8 cellular contexts compared by ENCODE assay signal in genomic region chr10:35447693-35448407, GRCh38.
DNase-seq lines count a peak whose midpoint lies in the region; ATAC-seq lines count a peak whose summit lies in the region.

No MANE protein-coding gene starts in this region.

- H3K27ac Mint-ChIP-seq in activated CD8-positive, alpha-beta memory T cell treated with anti-CD3 and anti-CD28 coated beads, Interleukin-2, amount 10 ng/mL, durations not matched to agents 7 days and 5 days, result peak overlapping the region; percentile 20

- peaks cover 15% of the 10 kb centered on the region for H3K9me3 Mint-ChIP-seq in activated CD8-positive, alpha-beta memory T cell treated with anti-CD3 and anti-CD28 coated beads, Interleukin-2, amount 10 ng/mL, durations not matched to agents 7 days and 5 days (ENCODE audit: low read depth)

- H3K9me3 ChIP-seq in SJSA1 (replicated peaks), result peaks cover 11% of the 10 kb centered on the region
- peaks cover 0 to 13% of the 10 kb centered on the region in 2 donors for H3K9me3 ChIP-seq in muscle layer of duodenum (ENCODE audit: control insufficient read depth in 1 of 2, low read length in 2 of 2)

- peaks cover 46% of the 10 kb centered on the region for H3K4me1 Mint-ChIP-seq in activated CD8-positive, alpha-beta memory T cell treated with anti-CD3 and anti-CD28 coated beads, Interleukin-2, amount 10 ng/mL, durations not matched to agents 7 days and 5 days

- H3K27me3 Mint-ChIP-seq in activated CD8-positive, alpha-beta memory T cell treated with anti-CD3 and anti-CD28 coated beads, Interleukin-2, amount 10 ng/mL, durations not matched to agents 7 days and 5 days, result no peaks in the 10 kb centered on the region

- no peak for DNase-seq in activated CD8-positive, alpha-beta memory T cell treated with anti-CD3 and anti-CD28 coated beads, Interleukin-2, amount 10 ng/mL, durations not matched to agents 7 days and 5 days
- DNase-seq in activated CD8-positive, alpha-beta memory T cell treated with anti-CD3 and anti-CD28 coated beads, Interleukin-2, amount 50 U/mL, for 4 hours, result no peak
- DNase-seq in SJSA1 (ENCODE audit: low read depth in 1 of 2, low spot score in 2 of 2) (peak in 1 of 2 experiments; percentile 57), dermis blood vessel endothelial cell (peak; percentile 76), KG1 (lab: John Stamatoyannopoulos, UW) (no peak)

- H3K27me3 ChIP-seq in SJSA1 (replicated peaks), result no peaks in the 10 kb centered on the region
- no peaks in the 10 kb centered on the region for H3K27me3 ChIP-seq in muscle layer of duodenum (ENCODE audit: low read depth, low read length)

- H3K27ac ChIP-seq in SJSA1 (peak overlapping the region; percentile 66), muscle layer of duodenum (ENCODE audit: low read length) (peak overlapping the region; percentile 62)

- peaks cover 26% of the 10 kb centered on the region for H3K36me3 Mint-ChIP-seq in activated CD8-positive, alpha-beta memory T cell treated with anti-CD3 and anti-CD28 coated beads, Interleukin-2, amount 10 ng/mL, durations not matched to agents 7 days and 5 days

- peaks cover 36% of the 10 kb centered on the region for H3K4me1 ChIP-seq in SJSA1 (replicated peaks)
- peaks cover 10 to 40% of the 10 kb centered on the region in 2 donors for H3K4me1 ChIP-seq in muscle layer of duodenum (ENCODE audit: control insufficient read depth in 1 of 2, insufficient read depth in 2 of 2, low read length in 2 of 2)

- no peak for ATAC-seq in activated CD8-positive, alpha-beta memory T cell treated with anti-CD3 and anti-CD28 coated beads, Interleukin-2, amount 10 ng/mL, durations not matched to agents 7 days and 5 days
- no peak for ATAC-seq in HG02759 (IDR thresholded peaks at IDR 0.05; ENCODE audit: unreplicated experiment)
- ATAC-seq in HG03442 (IDR thresholded peaks at IDR 0.05; ENCODE audit: unreplicated experiment), result no peak

- no peaks in the 10 kb centered on the region for H3K36me3 ChIP-seq in SJSA1
- H3K36me3 ChIP-seq in muscle layer of duodenum (ENCODE audit: control insufficient read depth in 1 of 2, insufficient read depth in 2 of 2, low read length in 2 of 2), result peaks cover 0 to 7% of the 10 kb centered on the region in 2 donors

- CTCF ChIA-PET in activated CD8-positive, alpha-beta memory T cell treated with anti-CD3 and anti-CD28 coated beads, Interleukin-2, amount 10 ng/mL, durations not matched to agents 7 days and 5 days (lab: Charles Lee), result no interaction called here

- H3K4me3 ChIP-seq in SJSA1 (no peak overlapping the region), muscle layer of duodenum (ENCODE audit: low read depth in 1 of 2, low read length in 2 of 2) (peak overlapping the region in 1 of 2 donors; percentile 14)

- H3K4me3 Mint-ChIP-seq in activated CD8-positive, alpha-beta memory T cell treated with anti-CD3 and anti-CD28 coated beads, Interleukin-2, amount 10 ng/mL, durations not matched to agents 7 days and 5 days, result no peak overlapping the region
